ENCODE assay signal across 17 cellular contexts in genomic region chrX:149945820-149946219, GRCh38. TPM values are rescaled to one million over a fixed set of nuclear protein-coding genes. Genes with fewer than 3 reads are reported as not detected.
"Had no signal": no experiment of that assay in that cellular context is flagged by ENCODE, and none has a peak within 500 bp of the region (broad histone marks: within the 10 kb centered on the region; RNA-seq: fewer than 3 reads in every experiment).

No MANE protein-coding gene starts in this region.

RNA-seq across cellular contexts. Expression of gene HSFX4, which starts 16.4 kb away (rescaled TPM):
- total RNA-seq: activated naive CD4-positive, alpha-beta T cell treated with anti-CD3 and anti-CD28 coated beads for 36 hours; activated naive CD4-positive, alpha-beta T cell treated with anti-CD3 and anti-CD28 coated beads, Interleukin-2, amount 50 U/mL, for 72 hours; activated naive CD8-positive, alpha-beta T cell treated with anti-CD3 and anti-CD28 coated beads for 36 hours; activated naive CD8-positive, alpha-beta T cell treated with anti-CD3 and anti-CD28 coated beads, Interleukin-2, amount 10 ng/mL, durations not matched to agents 7 days and 5 days; activated T-cell treated with anti-CD3 and anti-CD28 coated beads, Interleukin-2, amount 50 U/mL, for 4 hours; activated T-cell treated with anti-CD3 and anti-CD28 coated beads, Interleukin-2, amount 50 U/mL, for 72 hours; activated T-helper 1 cell treated with anti-CD3 and anti-CD28 coated beads, Interleukin-12 subunit alpha, Interleukin-12 subunit beta, Interleukin-2, Interleukin-4 antibody, amounts not matched to agents 30 ng/mL and 10 ng/mL and 1 ng/mL, durations not matched to agents 14 hours and 24 hours and 36 hours; activated T-helper 17 cell treated with anti-CD3 and anti-CD28 coated beads, Interleukin-2, amount 50 U/mL, for 72 hours; activated T-helper 2 cell treated with anti-CD3 and anti-CD28 coated beads, Interferon-gamma antibody, Interleukin-2, Interleukin-4, amounts not matched to agents 10 μg/mL and 5 μg/mL and 100 μg/mL, durations not matched to agents 14 hours and 24 hours and 36 hours; adrenal gland; aorta; ascending aorta; astrocyte; breast epithelium; cardiac muscle cell; cerebellum; chondrocyte had no signal
- polyA plus RNA-seq: aorta, cardiac muscle cell had no signal
